ENCODE assay signal across 8 cellular contexts in the genomic region with DNA sequence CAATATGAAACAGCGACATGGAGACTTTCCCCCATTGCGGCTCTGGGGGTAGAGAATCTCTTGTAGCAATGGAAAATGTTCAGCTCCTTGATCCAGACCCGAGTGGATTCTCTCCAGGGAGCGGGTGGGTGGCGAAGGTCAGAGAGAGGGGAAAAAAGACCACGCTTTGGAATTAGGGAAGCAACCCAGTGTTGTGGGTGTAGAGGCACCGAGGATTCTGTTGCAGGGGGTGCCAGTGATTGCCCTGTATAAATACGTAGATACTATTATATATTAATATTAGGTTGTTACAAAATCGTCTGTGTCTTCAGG.
A peak's percentile ranks its signal among the peaks of the same experiment; 100 is the strongest.
DNase-seq lines count a peak whose midpoint lies in the region; ATAC-seq and TF ChIP-seq lines count a peak whose summit lies in the region.

No MANE protein-coding gene starts in this region.

- H3K4me3 ChIP-seq in skeletal muscle cell (ENCODE audit: low read depth, low read length), result peak overlapping the region; percentile 83

- H3K4me1 ChIP-seq in foreskin keratinocyte, result no peaks in the 10 kb centered on the region

- H3K27me3 ChIP-seq in foreskin keratinocyte, result no peaks in the 10 kb centered on the region

- no peaks in the 10 kb centered on the region for H3K9me3 Mint-ChIP-seq in WTC11

- POLR2A ChIA-PET in WTC11 (lab: Charles Lee), result interaction anchor here (1.0 kb wide), 1 partner anchor 192 kb away, joined by 8 read pairs; the partner anchor contains the start of genes DNAI7 and ETFRF1

- H3K36me3 Mint-ChIP-seq in WTC11, result no peaks in the 10 kb centered on the region

- ATAC-seq in HG03025 (IDR thresholded peaks at IDR 0.05; ENCODE audit: low FRiP score, unreplicated experiment), result peak; percentile 0
- ATAC-seq in WTC11, result no peak
- ATAC-seq in foreskin keratinocyte, result no peak
- ATAC-seq in GM19397 (IDR thresholded peaks at IDR 0.05; ENCODE audit: unreplicated experiment), result no peak
- no peak for ATAC-seq in HG02973 (IDR thresholded peaks at IDR 0.05; ENCODE audit: unreplicated experiment)

- H3K27ac ChIP-seq in foreskin keratinocyte, result peak overlapping the region; percentile 94

- peaks cover 24% of the 10 kb centered on the region for H3K27me3 Mint-ChIP-seq in WTC11 (ENCODE audit: low read depth)

- CTCF ChIA-PET in WTC11 (lab: Charles Lee), result interaction anchor here (0.6 to 2.4 kb wide), 15 partner anchors 23 to 345 kb away, joined by 3 to 13 read pairs (median 4); partner anchors contain the start of genes DNAI7 and ETFRF1

- 0 out of 2 replicates have a peak overlapping the region, but pooled peaks have one; percentile 68 for H3K27ac Mint-ChIP-seq in WTC11

- DNase-seq in WTC11 (ENCODE audit: low spot score) (no peak), foreskin keratinocyte (peak in 1 of 2 donors; percentile 45), skeletal muscle cell (ENCODE audit: low read depth) (no peak), NCI-H446 treated with DMSO at 0.1 percent for 48 hours (lab: John Stamatoyannopoulos, UW) (no peak)
- DNase-seq in stimulated activated CD4-positive, alpha-beta T cell treated with anti-CD3 and anti-CD28 coated beads, Interleukin-12 subunit alpha, Interleukin-12 subunit beta, amount 100 ng/mL, for 4 hours, result no peak

- TF ChIP-seq CTCF in WTC11 (IDR thresholded peaks at IDR 0.05), result no peak
- no peak for TF ChIP-seq CTCF in foreskin keratinocyte (conservative IDR thresholded peaks at IDR 0.05)

- peaks cover 17% of the 10 kb centered on the region for H3K4me1 Mint-ChIP-seq in WTC11

- peak overlapping the region; percentile 89 for H3K4me3 Mint-ChIP-seq in WTC11

TF ChIP-seq in WTC11, 78 proteins besides CTCF, POLR2A, EP300 and RAD21 (continues in another document):
- TF ChIP-seq RELA (CRISPR knock-in tag; IDR thresholded peaks at IDR 0.05; ENCODE audit: borderline replicate concordance) (no peak), PRRX2 (CRISPR knock-in tag; IDR thresholded peaks at IDR 0.05) (no peak), CBFB (CRISPR knock-in tag; IDR thresholded peaks at IDR 0.05; ENCODE audit: low read depth) (no peak), ZNF232 (CRISPR knock-in tag; IDR thresholded peaks at IDR 0.05) (no peak), ZNF532 (CRISPR knock-in tag; IDR thresholded peaks at IDR 0.05; ENCODE audit: borderline replicate concordance) (no peak), ATF1 (CRISPR knock-in tag; IDR thresholded peaks at IDR 0.05) (no peak), TP53 (CRISPR knock-in tag; IDR thresholded peaks at IDR 0.05) (no peak), ATF3 (CRISPR knock-in tag; conservative IDR thresholded peaks at IDR 0.05) (no peak)
- TF ChIP-seq, protein P1, sequence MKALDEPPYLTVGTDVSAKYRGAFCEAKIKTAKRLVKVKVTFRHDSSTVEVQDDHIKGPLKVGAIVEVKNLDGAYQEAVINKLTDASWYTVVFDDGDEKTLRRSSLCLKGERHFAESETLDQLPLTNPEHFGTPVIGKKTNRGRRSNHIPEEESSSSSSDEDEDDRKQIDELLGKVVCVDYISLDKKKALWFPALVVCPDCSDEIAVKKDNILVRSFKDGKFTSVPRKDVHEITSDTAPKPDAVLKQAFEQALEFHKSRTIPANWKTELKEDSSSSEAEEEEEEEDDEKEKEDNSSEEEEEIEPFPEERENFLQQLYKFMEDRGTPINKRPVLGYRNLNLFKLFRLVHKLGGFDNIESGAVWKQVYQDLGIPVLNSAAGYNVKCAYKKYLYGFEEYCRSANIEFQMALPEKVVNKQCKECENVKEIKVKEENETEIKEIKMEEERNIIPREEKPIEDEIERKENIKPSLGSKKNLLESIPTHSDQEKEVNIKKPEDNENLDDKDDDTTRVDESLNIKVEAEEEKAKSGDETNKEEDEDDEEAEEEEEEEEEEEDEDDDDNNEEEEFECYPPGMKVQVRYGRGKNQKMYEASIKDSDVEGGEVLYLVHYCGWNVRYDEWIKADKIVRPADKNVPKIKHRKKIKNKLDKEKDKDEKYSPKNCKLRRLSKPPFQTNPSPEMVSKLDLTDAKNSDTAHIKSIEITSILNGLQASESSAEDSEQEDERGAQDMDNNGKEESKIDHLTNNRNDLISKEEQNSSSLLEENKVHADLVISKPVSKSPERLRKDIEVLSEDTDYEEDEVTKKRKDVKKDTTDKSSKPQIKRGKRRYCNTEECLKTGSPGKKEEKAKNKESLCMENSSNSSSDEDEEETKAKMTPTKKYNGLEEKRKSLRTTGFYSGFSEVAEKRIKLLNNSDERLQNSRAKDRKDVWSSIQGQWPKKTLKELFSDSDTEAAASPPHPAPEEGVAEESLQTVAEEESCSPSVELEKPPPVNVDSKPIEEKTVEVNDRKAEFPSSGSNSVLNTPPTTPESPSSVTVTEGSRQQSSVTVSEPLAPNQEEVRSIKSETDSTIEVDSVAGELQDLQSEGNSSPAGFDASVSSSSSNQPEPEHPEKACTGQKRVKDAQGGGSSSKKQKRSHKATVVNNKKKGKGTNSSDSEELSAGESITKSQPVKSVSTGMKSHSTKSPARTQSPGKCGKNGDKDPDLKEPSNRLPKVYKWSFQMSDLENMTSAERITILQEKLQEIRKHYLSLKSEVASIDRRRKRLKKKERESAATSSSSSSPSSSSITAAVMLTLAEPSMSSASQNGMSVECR (CRISPR knock-in tag; IDR thresholded peaks at IDR 0.05; ENCODE audit: borderline replicate concordance), result no peak
- TF ChIP-seq, protein P2, sequence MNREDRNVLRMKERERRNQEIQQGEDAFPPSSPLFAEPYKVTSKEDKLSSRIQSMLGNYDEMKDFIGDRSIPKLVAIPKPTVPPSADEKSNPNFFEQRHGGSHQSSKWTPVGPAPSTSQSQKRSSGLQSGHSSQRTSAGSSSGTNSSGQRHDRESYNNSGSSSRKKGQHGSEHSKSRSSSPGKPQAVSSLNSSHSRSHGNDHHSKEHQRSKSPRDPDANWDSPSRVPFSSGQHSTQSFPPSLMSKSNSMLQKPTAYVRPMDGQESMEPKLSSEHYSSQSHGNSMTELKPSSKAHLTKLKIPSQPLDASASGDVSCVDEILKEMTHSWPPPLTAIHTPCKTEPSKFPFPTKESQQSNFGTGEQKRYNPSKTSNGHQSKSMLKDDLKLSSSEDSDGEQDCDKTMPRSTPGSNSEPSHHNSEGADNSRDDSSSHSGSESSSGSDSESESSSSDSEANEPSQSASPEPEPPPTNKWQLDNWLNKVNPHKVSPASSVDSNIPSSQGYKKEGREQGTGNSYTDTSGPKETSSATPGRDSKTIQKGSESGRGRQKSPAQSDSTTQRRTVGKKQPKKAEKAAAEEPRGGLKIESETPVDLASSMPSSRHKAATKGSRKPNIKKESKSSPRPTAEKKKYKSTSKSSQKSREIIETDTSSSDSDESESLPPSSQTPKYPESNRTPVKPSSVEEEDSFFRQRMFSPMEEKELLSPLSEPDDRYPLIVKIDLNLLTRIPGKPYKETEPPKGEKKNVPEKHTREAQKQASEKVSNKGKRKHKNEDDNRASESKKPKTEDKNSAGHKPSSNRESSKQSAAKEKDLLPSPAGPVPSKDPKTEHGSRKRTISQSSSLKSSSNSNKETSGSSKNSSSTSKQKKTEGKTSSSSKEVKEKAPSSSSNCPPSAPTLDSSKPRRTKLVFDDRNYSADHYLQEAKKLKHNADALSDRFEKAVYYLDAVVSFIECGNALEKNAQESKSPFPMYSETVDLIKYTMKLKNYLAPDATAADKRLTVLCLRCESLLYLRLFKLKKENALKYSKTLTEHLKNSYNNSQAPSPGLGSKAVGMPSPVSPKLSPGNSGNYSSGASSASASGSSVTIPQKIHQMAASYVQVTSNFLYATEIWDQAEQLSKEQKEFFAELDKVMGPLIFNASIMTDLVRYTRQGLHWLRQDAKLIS (CRISPR knock-in tag; IDR thresholded peaks at IDR 0.05; ENCODE audit: borderline replicate concordance), result no peak
